In the genomic region with DNA sequence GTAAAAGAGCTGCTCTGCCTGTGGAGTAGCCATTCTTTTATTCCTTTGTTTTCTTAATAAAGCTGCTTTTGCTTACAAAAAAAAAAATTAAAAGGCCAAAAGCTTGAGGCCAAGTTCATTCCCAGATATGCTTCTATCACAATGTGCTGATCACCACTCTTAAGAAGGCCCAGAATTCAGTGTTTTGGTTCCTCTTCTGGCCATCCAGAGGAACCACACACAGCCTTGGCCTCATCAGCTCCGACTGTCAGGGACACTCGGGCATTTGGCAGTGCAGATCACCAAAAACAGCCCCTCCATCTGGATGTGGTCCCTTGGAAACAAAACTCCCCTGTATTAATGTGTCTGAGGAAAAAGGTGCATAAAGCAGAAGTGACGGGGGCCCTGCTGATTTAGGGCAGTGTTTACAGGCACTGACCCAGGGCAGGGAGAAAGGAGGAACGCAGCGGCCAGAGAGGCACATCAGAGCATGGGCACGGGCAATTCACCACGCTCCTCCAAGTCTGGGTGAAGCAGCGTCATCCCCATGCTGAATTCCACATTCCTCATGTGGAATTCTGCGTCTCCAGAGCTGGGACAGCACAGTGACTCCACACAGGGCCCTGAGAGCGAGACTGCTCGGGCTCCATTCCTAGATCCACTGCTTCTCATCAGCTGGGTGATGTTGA, we compare ENCODE assay signal across 18 cellular contexts. TPM values are rescaled to one million over a fixed set of nuclear protein-coding genes. Genes with fewer than 3 reads are reported as not detected.
"Had no signal": no experiment of that assay in that cellular context is flagged by ENCODE, and none has a peak within 500 bp of the region (broad histone marks: within the 10 kb centered on the region; RNA-seq: fewer than 3 reads in every experiment).

No MANE protein-coding gene starts in this region.

- H3K27me3 Mint-ChIP-seq: activated CD8-positive, alpha-beta memory T cell treated with anti-CD3 and anti-CD28 coated beads, Interleukin-2, amount 10 ng/mL, durations not matched to agents 7 days and 5 days; activated naive CD4-positive, alpha-beta T cell treated with anti-CD3 and anti-CD28 coated beads, Interleukin-2, amount 50 U/mL, for 24 hours; central memory CD8-positive, alpha-beta T cell; memory B cell; type B pancreatic cell had no signal

- DNase-seq: activated CD4-positive, alpha-beta T cell treated with anti-CD3 and anti-CD28 coated beads for 1 hour; activated CD4-positive, alpha-beta T cell treated with anti-CD3 and anti-CD28 coated beads, Interleukin-2, amount 50 U/mL, for 48 hours; activated CD8-positive, alpha-beta memory T cell treated with anti-CD3 and anti-CD28 coated beads, Interleukin-2, amount 10 ng/mL, durations not matched to agents 7 days and 5 days; activated T-cell treated with anti-CD3 and anti-CD28 coated beads, Interleukin-2, amount 50 U/mL, for 1 hour; amniotic stem cell; dermis blood vessel endothelial cell; SHP77; SK-N-SH; stimulated activated CD4-positive, alpha-beta T cell treated with anti-CD3 and anti-CD28 coated beads, Interleukin-2, amount 100 ng/mL, for 48 hours; stimulated activated naive CD4-positive, alpha-beta T cell; T-helper 1 cell; T1000 had no signal

- ATAC-seq: activated CD8-positive, alpha-beta memory T cell treated with anti-CD3 and anti-CD28 coated beads, Interleukin-2, amount 10 ng/mL, durations not matched to agents 7 days and 5 days had no signal

- H3K9me3 Mint-ChIP-seq: activated naive CD4-positive, alpha-beta T cell treated with anti-CD3 and anti-CD28 coated beads, Interleukin-2, amount 50 U/mL, for 24 hours; central memory CD8-positive, alpha-beta T cell; memory B cell; nephron; type B pancreatic cell had no signal

- H3K27ac Mint-ChIP-seq: activated CD8-positive, alpha-beta memory T cell treated with anti-CD3 and anti-CD28 coated beads, Interleukin-2, amount 10 ng/mL, durations not matched to agents 7 days and 5 days; activated naive CD4-positive, alpha-beta T cell treated with anti-CD3 and anti-CD28 coated beads, Interleukin-2, amount 50 U/mL, for 24 hours; type B pancreatic cell had no signal

- H3K9me3 ChIP-seq: SK-N-SH had no signal

- H3K4me3 Mint-ChIP-seq: activated CD8-positive, alpha-beta memory T cell treated with anti-CD3 and anti-CD28 coated beads, Interleukin-2, amount 10 ng/mL, durations not matched to agents 7 days and 5 days; activated naive CD4-positive, alpha-beta T cell treated with anti-CD3 and anti-CD28 coated beads, Interleukin-2, amount 50 U/mL, for 24 hours; central memory CD8-positive, alpha-beta T cell; memory B cell; nephron; type B pancreatic cell had no signal

- H3K9ac ChIP-seq: SK-N-SH had no signal

- H3K4me2 ChIP-seq: SK-N-SH had no signal

RNA-seq across cellular contexts. Expression of a gene that starts 43.4 kb away (rescaled TPM):
- total RNA-seq: dermis blood vessel endothelial cell, epithelial cell of proximal tubule had no signal
- polyA plus RNA-seq: SK-N-SH had no signal
